Comparison of ENCODE assay signal across 8 cellular contexts in the genomic region with DNA sequence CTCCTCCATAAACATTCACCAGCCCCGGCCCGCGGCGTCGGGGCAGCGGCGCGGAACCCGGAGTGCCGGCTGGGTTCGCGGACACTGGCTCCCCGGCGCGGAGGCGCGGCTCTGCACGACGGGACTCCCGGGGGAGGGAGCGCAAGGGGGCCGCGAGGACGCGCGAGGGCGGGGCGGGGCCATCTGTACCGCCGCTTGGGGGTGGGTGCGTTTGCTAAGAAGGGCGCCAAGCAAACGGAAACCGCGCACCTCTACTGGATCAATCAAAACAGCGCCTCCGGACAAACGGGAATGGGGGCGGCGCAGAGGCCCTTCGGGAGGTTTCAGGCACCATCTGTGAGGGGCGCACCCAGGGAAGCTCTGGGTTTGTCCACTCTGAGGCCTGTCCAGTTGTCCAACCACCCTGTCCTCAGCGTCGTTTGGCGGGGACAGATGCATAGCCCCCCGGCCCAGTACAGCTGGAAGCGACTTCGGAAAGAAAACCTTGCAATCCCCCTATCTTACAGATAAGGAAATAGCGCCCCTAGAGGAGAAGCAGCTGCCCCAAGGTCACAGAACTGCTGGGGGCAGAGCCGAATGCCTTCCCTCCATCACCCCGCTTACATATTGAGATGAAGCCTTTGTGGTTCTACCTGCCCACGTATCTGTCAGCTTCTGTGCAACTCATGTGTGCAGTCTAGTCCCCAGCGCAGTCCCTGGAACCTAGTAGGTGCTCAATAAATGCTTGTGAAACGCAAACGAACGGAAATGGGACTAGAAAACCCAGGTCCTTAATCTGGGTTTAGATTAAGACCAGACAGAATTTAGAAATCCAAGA. TPM values are rescaled to one million over a fixed set of nuclear protein-coding genes. Genes with fewer than 3 reads are reported as not detected.
DNase-seq lines count a peak whose midpoint lies in the region; ATAC-seq and TF ChIP-seq lines count a peak whose summit lies in the region.

No MANE protein-coding gene starts in this region.

- no peak for TF ChIP-seq POLR2A in thyroid gland (IDR thresholded peaks at IDR 0.05)

- BruUV-seq in A673 (replicated peaks; lab: Mats Ljungman, UMichigan) = no TSS peak

- TF ChIP-seq EP300 in Ishikawa (IDR thresholded peaks at IDR 0.05; ENCODE audit: borderline replicate concordance) = no peak

- DNase-seq in A673 (ENCODE audit: low spot score) = peak; percentile 78
- peak; percentile 60 to 61 for DNase-seq in SJSA1 (ENCODE audit: low read depth in 1 of 2, low spot score in 2 of 2)
- DNase-seq in activated gamma-delta T cell treated with anti-CD3 and anti-CD28 coated beads, Interleukin-2, amount 50 U/mL, for 16 hours (ENCODE audit: low read depth) = peak; percentile 53
- DNase-seq in globus pallidus (ENCODE audit: low spot score) = peak; percentile 47
- no peak for DNase-seq in osteocyte (ENCODE audit: extremely low spot score, unreplicated experiment)
- DNase-seq in thyroid gland = peak; percentile 81 to 84

- H3K4me3 ChIP-seq in A673 (ENCODE audit: low read depth, low read length, poor library complexity, severe bottlenecking) (peak overlapping the region; percentile 51), SJSA1 (peak overlapping the region; percentile 39), thyroid gland (replicated peaks in 1 of 3) (peak overlapping the region in 1 of 3 donors; percentile 50)

- H3K27ac ChIP-seq in A673 (ENCODE audit: low read depth, low read length, poor library complexity, severe bottlenecking) (no peak overlapping the region), SJSA1 (no peak overlapping the region), thyroid gland (peak overlapping the region in 1 of 3 donors; percentile 45)

- no peak overlapping the region for H3K27ac Mint-ChIP-seq in osteocyte (ENCODE audit: unreplicated experiment)

- POLR2A ChIA-PET in A673 (lab: Charles Lee; ENCODE audit: low non-redundant PET) = no interaction called here

- H3K27me3 ChIP-seq in A673 (replicated peaks; ENCODE audit: insufficient read depth, low read depth, low read length, poor library complexity) = peaks cover 3% of the 10 kb centered on the region
- H3K27me3 ChIP-seq in SJSA1 (replicated peaks) = peaks cover 76% of the 10 kb centered on the region
- no peaks in the 10 kb centered on the region for H3K27me3 ChIP-seq in thyroid gland

- peak overlapping the region; percentile 65 for H3K4me3 Mint-ChIP-seq in osteocyte (ENCODE audit: unreplicated experiment)

- 12 to 16% methylated on average over 25 of the region's 56 CpGs for WGBS in thyroid gland, 2 donors

- no peaks in the 10 kb centered on the region for H3K9me3 Mint-ChIP-seq in osteocyte (ENCODE audit: unreplicated experiment)

- TF ChIP-seq RAD21 in Ishikawa (IDR thresholded peaks at IDR 0.05; ENCODE audit: low read depth) = peak; percentile 75

- ATAC-seq in GM18511 (IDR thresholded peaks at IDR 0.05; ENCODE audit: unreplicated experiment) = peak; percentile 70

- peaks cover 7% of the 10 kb centered on the region for H3K4me1 Mint-ChIP-seq in osteocyte (ENCODE audit: unreplicated experiment)

- no peaks in the 10 kb centered on the region for H3K9me3 ChIP-seq in A673 (ENCODE audit: low read depth, low read length, poor library complexity, severe bottlenecking)
- H3K9me3 ChIP-seq in SJSA1 (replicated peaks) = no peaks in the 10 kb centered on the region
- H3K9me3 ChIP-seq in thyroid gland = no peaks in the 10 kb centered on the region

- H3K4me1 ChIP-seq in A673 (ENCODE audit: insufficient read depth, low read length, poor library complexity, severe bottlenecking) (peaks cover 10% of the 10 kb centered on the region), SJSA1 (replicated peaks) (peaks cover 18% of the 10 kb centered on the region; the same call in 1 of the 2 replicates), thyroid gland (peaks cover 8 to 10% of the 10 kb centered on the region in 2 donors)

- intact Hi-C loops in A673 (cut with micrococcal nuclease; ENCODE audit: unreplicated experiment) (no loop called here), thyroid gland (cut with DNase I) (no loop called here)

- H3K36me3 ChIP-seq in A673 (ENCODE audit: insufficient read depth, low read length, poor library complexity, severe bottlenecking) (no peaks in the 10 kb centered on the region), SJSA1 (no peaks in the 10 kb centered on the region), thyroid gland (no peaks in the 10 kb centered on the region)

- TF ChIP-seq CTCF in A673 (conservative IDR thresholded peaks at IDR 0.05; ENCODE audit: low read depth, low read length) (peak; percentile 83), osteocyte (IDR thresholded peaks at IDR 0.05) (peak; percentile 67), thyroid gland (IDR thresholded peaks at IDR 0.05) (peak; percentile 40 to 69 (median 60))

- CTCF ChIA-PET in A673 (lab: Charles Lee) = interaction anchor here (0.6 to 1.6 kb wide), 6 partner anchors 11 to 556 kb away, joined by 3 to 16 read pairs (median 4); a partner anchor contains a TSS

- no peaks in the 10 kb centered on the region for H3K36me3 Mint-ChIP-seq in osteocyte (ENCODE audit: unreplicated experiment)

- peaks cover 66% of the 10 kb centered on the region for H3K27me3 Mint-ChIP-seq in osteocyte (ENCODE audit: unreplicated experiment)

TF ChIP-seq in Ishikawa, 13 proteins besides CTCF, POLR2A, EP300 and RAD21:
- TF ChIP-seq NFIC (IDR thresholded peaks at IDR 0.05) (no peak), YY1 (IDR thresholded peaks at IDR 0.05; ENCODE audit: low read depth) (no peak), ZBTB7A (IDR thresholded peaks at IDR 0.05; ENCODE audit: low read depth) (peak; percentile 84), CEBPB (IDR thresholded peaks at IDR 0.05) (no peak)
TF ChIP-seq in Ishikawa: peak in this region for 1.

RNA-seq across cellular contexts. Expression of a gene that starts 10.7 kb away (rescaled TPM):
- total RNA-seq in A673 (2021) = 0.43 and 0.66 TPM in 2 replicates
- not detected in 2 replicates for total RNA-seq in SJSA1 (2014; rRNA removed; shearing (Covaris generic))
- 0.16 TPM in 1 of 2 replicates, not detected in the other for total RNA-seq in osteocyte
- total RNA-seq in thyroid gland = under 1 TPM; under 0.01 to 0.78 (median 0.15) TPM
